ENCODE assay signal across 29 cellular contexts in genomic region chr11:99682171-99682570, GRCh38.
"Had no signal": no experiment of that assay in that cellular context is flagged by ENCODE, and none has a peak within 500 bp of the region (broad histone marks: within the 10 kb centered on the region; RNA-seq: fewer than 3 reads in every experiment).

No MANE protein-coding gene starts in this region.

- H3K4me3 ChIP-seq: dorsolateral prefrontal cortex, esophagus muscularis mucosa, gastroesophageal sphincter, heart right ventricle, lower lobe of right lung, prostate gland, right atrium auricular region, smooth muscle cell, stomach, thyroid gland, vagina had no signal

- H3K4me1 ChIP-seq: esophagus muscularis mucosa, foreskin keratinocyte, gastroesophageal sphincter, heart right ventricle, lower lobe of right lung, prostate gland, right atrium auricular region, stomach, thyroid gland, vagina had no signal

- H3K27ac ChIP-seq: dorsolateral prefrontal cortex, esophagus muscularis mucosa, foreskin keratinocyte, gastroesophageal sphincter, heart right ventricle, lower lobe of right lung, prostate gland, right atrium auricular region, stomach, thyroid gland, vagina had no signal

- ATAC-seq: foreskin keratinocyte; gastroesophageal sphincter; heart right ventricle; left ventricle myocardium superior; lower lobe of right lung; naive thymus-derived CD8-positive, alpha-beta T cell; sciatic nerve; stimulated activated effector memory CD8-positive, alpha-beta T cell treated with anti-CD3 and anti-CD28 coated beads, Interleukin-12 subunit alpha, Interleukin-12 subunit beta, amount 100 ng/mL, for 72 hours had no signal

- H3K36me3 ChIP-seq: esophagus muscularis mucosa, gastroesophageal sphincter, heart right ventricle, lower lobe of right lung, prostate gland, right atrium auricular region, stomach, thyroid gland, vagina had no signal

- H3K4me2 ChIP-seq: smooth muscle cell had no signal

- FAIRE-seq: endothelial cell of umbilical vein had no signal

- H3K27me3 ChIP-seq: dorsolateral prefrontal cortex, esophagus muscularis mucosa, foreskin keratinocyte, gastroesophageal sphincter, heart right ventricle, right atrium auricular region, stomach, thyroid gland, vagina had no signal

- DNase-seq: cortex of kidney; dorsolateral prefrontal cortex; effector CD8-positive, alpha-beta T cell; foreskin keratinocyte; heart right ventricle; hippocampal formation; islet precursor cell; kidney glomerular epithelial cell; left ventricle myocardium superior; lower lobe of right lung; naive thymus-derived CD8-positive, alpha-beta T cell; nephron progenitor cell; nucleus accumbens; stimulated activated CD4-positive, alpha-beta T cell treated with anti-CD3 and anti-CD28 coated beads, Interleukin-12 subunit alpha, Interleukin-12 subunit beta, amount 100 ng/mL, for 4 hours; stimulated activated CD4-positive, alpha-beta T cell treated with anti-CD3 and anti-CD28 coated beads, Interleukin-1b, Interleukin-23, amount 100 ng/mL, for 48 hours; stimulated activated CD4-positive, alpha-beta T cell treated with anti-CD3 and anti-CD28 coated beads, Interleukin-4, amount 100 ng/mL, for 1 hour; stimulated activated naive CD4-positive, alpha-beta T cell treated with Interleukin-2 at 50 U/mL for 16 hours; stomach; thyroid gland; trophoblast cell had no signal

- H3K9me3 ChIP-seq: esophagus muscularis mucosa, gastroesophageal sphincter, heart right ventricle, lower lobe of right lung, prostate gland, right atrium auricular region, stomach, thyroid gland, vagina had no signal
